Comparison of ENCODE assay signal across 8 cellular contexts in the genomic region with DNA sequence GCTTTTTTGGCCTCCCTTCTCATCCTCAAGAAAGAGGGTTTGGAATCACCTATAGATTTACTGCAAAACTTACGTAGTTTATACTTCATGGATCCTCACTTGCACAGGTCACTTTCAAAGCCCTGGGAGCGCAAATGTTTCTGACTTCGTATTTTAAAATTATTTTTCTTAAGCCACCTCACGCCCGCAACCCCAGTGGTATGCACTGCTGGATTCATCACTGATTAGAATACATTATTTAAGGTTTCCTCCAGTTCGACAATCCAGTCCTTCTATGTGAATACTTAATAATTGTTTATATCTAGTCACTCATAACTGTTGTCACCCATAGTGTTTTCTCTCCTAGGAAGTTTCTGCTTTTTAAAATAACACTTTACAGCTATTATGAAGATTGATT.
DNase-seq lines count a peak whose midpoint lies in the region; ATAC-seq and TF ChIP-seq lines count a peak whose summit lies in the region.
"Had no signal": no experiment of that assay in that cellular context is flagged by ENCODE, and none has a peak within 500 bp of the region (broad histone marks: within the 10 kb centered on the region; RNA-seq: fewer than 3 reads in every experiment).

No MANE protein-coding gene starts in this region.

- H3K9me3 ChIP-seq in mucosa of rectum (ENCODE audit: control insufficient read depth in 2 of 2, low read length in 2 of 2) = peaks cover 0 to 7% of the 10 kb centered on the region in 2 donors
- no peaks in the 10 kb centered on the region for H3K9me3 ChIP-seq in tibial artery
- no peaks in the 10 kb centered on the region for H3K9me3 ChIP-seq in MM.1S (replicated peaks; ENCODE audit: insufficient read depth, low read length)

- ATAC-seq in HG02970 (IDR thresholded peaks at IDR 0.05; ENCODE audit: low FRiP score, unreplicated experiment) (peak; percentile 18), HG03457 (IDR thresholded peaks at IDR 0.05; ENCODE audit: unreplicated experiment) (no peak)
- ATAC-seq: activated CD8-positive, alpha-beta T cell treated with anti-CD3 and anti-CD28 coated beads for 36 hours had no signal

- peak overlapping the region; percentile 45 for H3K4me3 ChIP-seq in choroid plexus epithelial cell (ENCODE audit: low read depth, low read length)
- peak overlapping the region; percentile 30 to 66 for H3K4me3 ChIP-seq in mucosa of rectum (ENCODE audit: low read length in 2 of 2)
- peak overlapping the region; percentile 38 to 43 for H3K4me3 ChIP-seq in tibial artery
- no peak overlapping the region for H3K4me3 ChIP-seq in MM.1S (ENCODE audit: low read length)

- H3K27me3 ChIP-seq in mucosa of rectum (ENCODE audit: control insufficient read depth in 2 of 2, insufficient read depth in 2 of 2, low read length in 2 of 2) (no peaks in the 10 kb centered on the region), tibial artery (no peaks in the 10 kb centered on the region), MM.1S (replicated peaks; ENCODE audit: insufficient read depth, low read length) (no peaks in the 10 kb centered on the region)

- DNase-seq in choroid plexus epithelial cell (ENCODE audit: low read depth) (no peak), tibial artery (no peak), MM.1S (no peak), DMS79 (lab: John Stamatoyannopoulos, UW) (no peak)
- DNase-seq: activated CD8-positive, alpha-beta T cell treated with anti-CD3 and anti-CD28 coated beads for 36 hours had no signal

- no peaks in the 10 kb centered on the region for H3K36me3 ChIP-seq in mucosa of rectum (ENCODE audit: control insufficient read depth in 2 of 2, insufficient read depth in 2 of 2, low read length in 2 of 2)
- no peaks in the 10 kb centered on the region for H3K36me3 ChIP-seq in tibial artery
- H3K36me3 ChIP-seq in MM.1S (replicated peaks; ENCODE audit: insufficient read depth, low read length) = no peaks in the 10 kb centered on the region

- no peaks in the 10 kb centered on the region for H3K4me1 ChIP-seq in mucosa of rectum (ENCODE audit: control insufficient read depth in 2 of 2, insufficient read depth in 2 of 2, low read length in 2 of 2)
- no peaks in the 10 kb centered on the region for H3K4me1 ChIP-seq in tibial artery
- H3K4me1 ChIP-seq in MM.1S (ENCODE audit: low read length) = no peaks in the 10 kb centered on the region

- no peaks in the 10 kb centered on the region for H3K79me2 ChIP-seq in MM.1S (ENCODE audit: low read length)

- no peak overlapping the region for H3K27ac ChIP-seq in mucosa of rectum (ENCODE audit: low read depth in 2 of 2, low read length in 2 of 2)
- H3K27ac ChIP-seq in tibial artery = peak overlapping the region in 1 of 2 donors; percentile 30
- H3K27ac ChIP-seq in MM.1S (ENCODE audit: low read length) = no peak overlapping the region

- intact Hi-C loops in tibial artery (cut with DNase I; ENCODE audit: low total_unique reads) = no loop called here

- H3K9ac ChIP-seq in mucosa of rectum (ENCODE audit: low read depth in 1 of 2, low read length in 2 of 2) = no peak overlapping the region
- no peak overlapping the region for H3K9ac ChIP-seq in MM.1S (ENCODE audit: low read length)

- no peaks in the 10 kb centered on the region for H3F3A ChIP-seq in MM.1S (ENCODE audit: insufficient read depth, low read length)

- H3K9me2 ChIP-seq in MM.1S (replicated peaks; ENCODE audit: insufficient read depth, low read length) = no peaks in the 10 kb centered on the region

- H3K4me2 ChIP-seq in MM.1S (ENCODE audit: low read depth, low read length) = no peak overlapping the region

- TF ChIP-seq CTCF in choroid plexus epithelial cell (conservative IDR thresholded peaks at IDR 0.05; ENCODE audit: low read depth, low read length) (no peak), tibial artery (IDR thresholded peaks at IDR 0.05) (no peak), MM.1S (IDR thresholded peaks at IDR 0.05; ENCODE audit: low read length) (no peak)

- H4K20me1 ChIP-seq in MM.1S (ENCODE audit: insufficient read depth, low read length) = no peaks in the 10 kb centered on the region

- H2AFZ ChIP-seq in MM.1S (ENCODE audit: low read length) = no peak overlapping the region
